In the genomic region with DNA sequence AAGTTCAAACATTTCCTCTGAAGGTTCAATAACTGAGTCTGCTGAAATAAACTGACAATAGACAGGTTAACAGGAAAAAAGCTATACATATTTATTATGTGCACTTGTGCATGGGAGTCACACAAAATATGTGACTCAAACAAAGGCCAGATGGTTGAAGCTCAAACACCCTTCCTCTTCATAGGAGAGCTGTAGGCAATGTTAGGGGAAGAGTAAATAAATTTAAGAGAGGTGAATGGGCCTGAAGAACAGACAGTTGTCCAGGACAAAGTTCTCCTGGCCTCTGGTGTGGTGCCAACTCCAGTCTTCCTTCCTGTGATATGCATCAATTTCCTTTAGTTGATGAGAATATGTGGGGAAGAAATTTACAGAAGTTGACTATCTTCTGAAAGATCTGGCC, we compare ENCODE assay signal across 18 cellular contexts.
"Had no signal": no experiment of that assay in that cellular context is flagged by ENCODE, and none has a peak within 500 bp of the region (broad histone marks: within the 10 kb centered on the region; RNA-seq: fewer than 3 reads in every experiment).

No MANE protein-coding gene starts in this region.

- DNase-seq: dorsolateral prefrontal cortex; effector CD8-positive, alpha-beta T cell; heart right ventricle; hypothalamus; kidney glomerular epithelial cell; mammary epithelial cell; natural killer cell; nucleus accumbens; ovary; sigmoid colon; stimulated activated CD4-positive, alpha-beta T cell treated with anti-CD3 and anti-CD28 coated beads, Interleukin-12 subunit alpha, Interleukin-12 subunit beta, amount 100 ng/mL, for 4 hours; stimulated activated naive CD4-positive, alpha-beta T cell treated with Interleukin-2 at 50 U/mL for 16 hours; trophoblast cell had no signal

- ATAC-seq: heart right ventricle, left lobe of liver, natural killer cell had no signal

- H3K9me3 ChIP-seq: heart right ventricle, ovary, right atrium auricular region, sigmoid colon had no signal

- H3K4me3 ChIP-seq: coronary artery, dorsolateral prefrontal cortex, heart right ventricle, neural progenitor cell, ovary, right atrium auricular region, sigmoid colon, skin epidermis had no signal

- H3K36me3 ChIP-seq: heart right ventricle, neural progenitor cell, ovary, right atrium auricular region, sigmoid colon had no signal

- H3K27me3 ChIP-seq: dorsolateral prefrontal cortex, heart right ventricle, neural progenitor cell, ovary, right atrium auricular region, sigmoid colon had no signal

- H3K27ac ChIP-seq: coronary artery, dorsolateral prefrontal cortex, heart right ventricle, neural progenitor cell, ovary, right atrium auricular region, sigmoid colon, skin epidermis had no signal

- H3K4me1 ChIP-seq: neural progenitor cell, right atrium auricular region, sigmoid colon had no signal
